ENCODE assay signal across 1 cellular context in genomic region chr14:22598099-22598895, GRCh38.
TF ChIP-seq lines count a peak whose summit lies in the region.

Gene ABHD4 (plus strand): TSS chr14:22598300. CDS start chr14:22598307, 7 bp downstream.

TF ChIP-seq in HEK293, 187 proteins besides CTCF, POLR2A, EP300 and RAD21 (continued from another document):
- TF ChIP-seq ZNF677 (tag by site-specific recombination; IDR thresholded peaks at IDR 0.05) (no peak), GLIS2 (tag by site-specific recombination; IDR thresholded peaks at IDR 0.05) (peak; percentile 86), REST (tag by site-specific recombination; IDR thresholded peaks at IDR 0.05) (no peak), ZNF623 (tag by site-specific recombination; IDR thresholded peaks at IDR 0.05) (no peak), BCL11B (tag by site-specific recombination; IDR thresholded peaks at IDR 0.05; ENCODE audit: low read depth) (no peak), ZNF792 (tag by site-specific recombination; IDR thresholded peaks at IDR 0.05) (no peak), ZNF514 (tag by site-specific recombination; IDR thresholded peaks at IDR 0.05) (no peak), ZNF521 (tag by site-specific recombination; IDR thresholded peaks at IDR 0.05) (no peak), GLI2 (tag by site-specific recombination; IDR thresholded peaks at IDR 0.05; ENCODE audit: borderline replicate concordance, low read depth) (no peak), ZNF785 (tag by site-specific recombination; IDR thresholded peaks at IDR 0.05) (no peak), ZNF121 (tag by site-specific recombination; IDR thresholded peaks at IDR 0.05) (no peak), ZNF610 (tag by site-specific recombination; IDR thresholded peaks at IDR 0.05; ENCODE audit: borderline replicate concordance) (no peak), GLI4 (tag by site-specific recombination; IDR thresholded peaks at IDR 0.05) (no peak), ZNF555 (tag by site-specific recombination; conservative IDR thresholded peaks at IDR 0.05) (no peak), ZBTB20 (tag by site-specific recombination; IDR thresholded peaks at IDR 0.05) (0 out of 2 replicates have a peak, but pooled peaks have one; percentile 47), ZNF664 (tag by site-specific recombination; IDR thresholded peaks at IDR 0.05) (no peak), ZNF10 (tag by site-specific recombination; IDR thresholded peaks at IDR 0.05) (no peak), ZNF292 (tag by site-specific recombination; IDR thresholded peaks at IDR 0.05; ENCODE audit: borderline replicate concordance, low read depth) (no peak), ZNF280C (tag by site-specific recombination; IDR thresholded peaks at IDR 0.05) (no peak), OSR2 (tag by site-specific recombination; IDR thresholded peaks at IDR 0.05) (no peak), YY1 (tag by site-specific recombination; IDR thresholded peaks at IDR 0.05) (peak; percentile 67; the same call in 1 of the 2 replicates), ZNF580 (tag by site-specific recombination; IDR thresholded peaks at IDR 0.05) (no peak), ZNF335 (tag by site-specific recombination; conservative IDR thresholded peaks at IDR 0.05) (peak; percentile 67), ZNF211 (tag by site-specific recombination; IDR thresholded peaks at IDR 0.05; ENCODE audit: low read depth) (no peak), ZNF670 (tag by site-specific recombination; IDR thresholded peaks at IDR 0.05; ENCODE audit: low read depth) (no peak), FEZF1 (tag by site-specific recombination; IDR thresholded peaks at IDR 0.05) (no peak), KLF9 (tag by site-specific recombination; IDR thresholded peaks at IDR 0.05; ENCODE audit: low read depth) (peak; percentile 83), PBX3 (CRISPR knock-in tag; IDR thresholded peaks at IDR 0.05) (no peak), BCL11A (tag by site-specific recombination; IDR thresholded peaks at IDR 0.05; ENCODE audit: low read depth) (no peak), ZFP41 (tag by site-specific recombination; IDR thresholded peaks at IDR 0.05; ENCODE audit: borderline replicate concordance) (no peak), PRDM1 (tag by site-specific recombination; IDR thresholded peaks at IDR 0.05) (peak; percentile 79), ZBTB10 (tag by site-specific recombination; IDR thresholded peaks at IDR 0.05) (no peak), MEIS1 (CRISPR knock-in tag; IDR thresholded peaks at IDR 0.05; ENCODE audit: borderline replicate concordance) (no peak), REPIN1 (tag by site-specific recombination; IDR thresholded peaks at IDR 0.05; ENCODE audit: low read depth) (no peak)
